In the genomic region with DNA sequence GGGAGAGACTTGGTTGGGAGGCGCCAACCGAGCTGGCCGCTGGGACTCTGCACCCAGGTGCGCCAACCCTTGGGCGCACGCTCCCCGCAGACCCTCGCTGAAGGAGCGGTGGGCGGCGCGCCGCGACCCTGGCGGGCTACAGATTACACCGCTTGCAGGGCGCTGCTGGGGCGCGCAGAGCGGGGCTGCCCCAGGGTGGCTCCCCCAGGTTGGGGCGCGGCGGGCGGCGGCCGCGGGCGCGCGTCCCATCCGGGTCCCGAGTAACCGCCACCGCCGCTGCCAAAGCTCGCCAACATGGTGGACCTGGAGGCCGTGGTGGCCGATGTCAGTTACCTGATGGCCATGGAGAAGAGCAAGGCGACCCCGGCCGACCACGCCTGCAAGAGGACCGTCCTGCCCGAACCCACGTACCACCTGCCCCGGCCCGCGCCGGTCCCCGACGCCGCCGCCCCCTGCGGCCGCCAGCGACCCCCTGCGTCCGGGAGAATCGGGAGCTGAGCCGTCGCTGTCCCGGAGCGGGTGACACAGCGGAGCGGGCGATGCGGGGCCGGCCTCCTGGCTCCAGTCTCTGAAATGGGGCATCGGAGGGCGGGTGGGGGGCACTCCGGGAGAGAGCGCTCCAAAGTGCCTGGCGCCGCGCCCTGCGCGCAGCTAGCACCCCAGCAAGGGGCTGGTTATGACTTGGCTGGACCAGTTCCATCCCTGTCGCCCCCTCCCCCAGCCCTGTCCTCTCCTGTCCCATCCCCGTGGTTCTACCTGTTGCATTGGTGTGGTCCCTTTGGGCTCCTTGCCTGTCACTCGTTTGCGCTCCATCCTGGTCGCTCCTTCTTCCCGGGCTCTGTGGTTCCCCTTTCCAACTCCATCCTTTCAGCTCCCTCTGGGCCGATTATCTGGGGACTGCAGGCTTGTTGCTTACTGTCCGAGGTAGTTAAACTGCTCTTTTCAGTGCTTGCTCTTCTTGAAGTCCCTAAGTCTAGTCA, we compare ENCODE assay signal across 1 cellular context.
A peak's percentile ranks its signal among the peaks of the same experiment; 100 is the strongest.
TF ChIP-seq lines count a peak whose summit lies in the region.

No MANE protein-coding gene starts in this region.

TF ChIP-seq in HepG2, 621 proteins besides CTCF, POLR2A, EP300 and RAD21 (continued from another document and continues in another):
- TF ChIP-seq, protein P1, sequence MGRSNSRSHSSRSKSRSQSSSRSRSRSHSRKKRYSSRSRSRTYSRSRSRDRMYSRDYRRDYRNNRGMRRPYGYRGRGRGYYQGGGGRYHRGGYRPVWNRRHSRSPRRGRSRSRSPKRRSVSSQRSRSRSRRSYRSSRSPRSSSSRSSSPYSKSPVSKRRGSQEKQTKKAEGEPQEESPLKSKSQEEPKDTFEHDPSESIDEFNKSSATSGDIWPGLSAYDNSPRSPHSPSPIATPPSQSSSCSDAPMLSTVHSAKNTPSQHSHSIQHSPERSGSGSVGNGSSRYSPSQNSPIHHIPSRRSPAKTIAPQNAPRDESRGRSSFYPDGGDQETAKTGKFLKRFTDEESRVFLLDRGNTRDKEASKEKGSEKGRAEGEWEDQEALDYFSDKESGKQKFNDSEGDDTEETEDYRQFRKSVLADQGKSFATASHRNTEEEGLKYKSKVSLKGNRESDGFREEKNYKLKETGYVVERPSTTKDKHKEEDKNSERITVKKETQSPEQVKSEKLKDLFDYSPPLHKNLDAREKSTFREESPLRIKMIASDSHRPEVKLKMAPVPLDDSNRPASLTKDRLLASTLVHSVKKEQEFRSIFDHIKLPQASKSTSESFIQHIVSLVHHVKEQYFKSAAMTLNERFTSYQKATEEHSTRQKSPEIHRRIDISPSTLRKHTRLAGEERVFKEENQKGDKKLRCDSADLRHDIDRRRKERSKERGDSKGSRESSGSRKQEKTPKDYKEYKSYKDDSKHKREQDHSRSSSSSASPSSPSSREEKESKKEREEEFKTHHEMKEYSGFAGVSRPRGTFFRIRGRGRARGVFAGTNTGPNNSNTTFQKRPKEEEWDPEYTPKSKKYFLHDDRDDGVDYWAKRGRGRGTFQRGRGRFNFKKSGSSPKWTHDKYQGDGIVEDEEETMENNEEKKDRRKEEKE (IDR thresholded peaks at IDR 0.05): no peak
- TF ChIP-seq ZFP36 (IDR thresholded peaks at IDR 0.05; ENCODE audit: borderline replicate concordance, low read depth, low read length, partially characterized antibody): no peak
- no peak for TF ChIP-seq ATF7 (IDR thresholded peaks at IDR 0.05)
- TF ChIP-seq ATF7 (CRISPR knock-in tag; IDR thresholded peaks at IDR 0.05): no peak
- peak; percentile 46 for TF ChIP-seq ZNF777 (CRISPR knock-in tag; IDR thresholded peaks at IDR 0.05)
- TF ChIP-seq REST (IDR thresholded peaks at IDR 0.05; ENCODE audit: borderline replicate concordance in 1 of 2, low read depth in 1 of 2, low read length in 2 of 2): no peak
- TF ChIP-seq ZNF484 (CRISPR knock-in tag; IDR thresholded peaks at IDR 0.05; ENCODE audit: borderline replicate concordance, low read depth): no peak
- no peak for TF ChIP-seq MED13 (CRISPR knock-in tag; IDR thresholded peaks at IDR 0.05)
- TF ChIP-seq PHF5A (CRISPR knock-in tag; IDR thresholded peaks at IDR 0.05; ENCODE audit: low read depth, unreplicated experiment): no peak
- 0 out of 2 replicates have a peak, but pooled peaks have one; percentile 42 for TF ChIP-seq KDM2A (CRISPR knock-in tag; IDR thresholded peaks at IDR 0.05; ENCODE audit: borderline replicate concordance, low read depth)
- TF ChIP-seq HNF1B (CRISPR knock-in tag; IDR thresholded peaks at IDR 0.05): no peak
- no peak for TF ChIP-seq ZNF629 (CRISPR knock-in tag; conservative IDR thresholded peaks at IDR 0.05)
- no peak for TF ChIP-seq ZSCAN29 (CRISPR knock-in tag; conservative IDR thresholded peaks at IDR 0.05)
- TF ChIP-seq GPBP1L1 (CRISPR knock-in tag; IDR thresholded peaks at IDR 0.05): no peak
- no peak for TF ChIP-seq ARID3A (IDR thresholded peaks at IDR 0.05; ENCODE audit: low read depth, low read length)
- TF ChIP-seq HNRNPH1 (optimal IDR thresholded peaks at IDR 0.05; ENCODE audit: low read depth, low read length): no peak
- no peak for TF ChIP-seq TP53 (CRISPR knock-in tag; conservative IDR thresholded peaks at IDR 0.05)
- TF ChIP-seq YY1 (IDR thresholded peaks at IDR 0.05; ENCODE audit: insufficient read depth, insufficient replicate concordance, low read depth, low read length): peak; percentile 30
- no peak for TF ChIP-seq KLF6 (CRISPR knock-in tag; IDR thresholded peaks at IDR 0.05)
- no peak for TF ChIP-seq KAT8 (CRISPR knock-in tag; IDR thresholded peaks at IDR 0.05)
- no peak for TF ChIP-seq SATB2 (CRISPR knock-in tag; IDR thresholded peaks at IDR 0.05)
- TF ChIP-seq MBNL3 (CRISPR knock-in tag; conservative IDR thresholded peaks at IDR 0.05): no peak
- TF ChIP-seq, protein P2, sequence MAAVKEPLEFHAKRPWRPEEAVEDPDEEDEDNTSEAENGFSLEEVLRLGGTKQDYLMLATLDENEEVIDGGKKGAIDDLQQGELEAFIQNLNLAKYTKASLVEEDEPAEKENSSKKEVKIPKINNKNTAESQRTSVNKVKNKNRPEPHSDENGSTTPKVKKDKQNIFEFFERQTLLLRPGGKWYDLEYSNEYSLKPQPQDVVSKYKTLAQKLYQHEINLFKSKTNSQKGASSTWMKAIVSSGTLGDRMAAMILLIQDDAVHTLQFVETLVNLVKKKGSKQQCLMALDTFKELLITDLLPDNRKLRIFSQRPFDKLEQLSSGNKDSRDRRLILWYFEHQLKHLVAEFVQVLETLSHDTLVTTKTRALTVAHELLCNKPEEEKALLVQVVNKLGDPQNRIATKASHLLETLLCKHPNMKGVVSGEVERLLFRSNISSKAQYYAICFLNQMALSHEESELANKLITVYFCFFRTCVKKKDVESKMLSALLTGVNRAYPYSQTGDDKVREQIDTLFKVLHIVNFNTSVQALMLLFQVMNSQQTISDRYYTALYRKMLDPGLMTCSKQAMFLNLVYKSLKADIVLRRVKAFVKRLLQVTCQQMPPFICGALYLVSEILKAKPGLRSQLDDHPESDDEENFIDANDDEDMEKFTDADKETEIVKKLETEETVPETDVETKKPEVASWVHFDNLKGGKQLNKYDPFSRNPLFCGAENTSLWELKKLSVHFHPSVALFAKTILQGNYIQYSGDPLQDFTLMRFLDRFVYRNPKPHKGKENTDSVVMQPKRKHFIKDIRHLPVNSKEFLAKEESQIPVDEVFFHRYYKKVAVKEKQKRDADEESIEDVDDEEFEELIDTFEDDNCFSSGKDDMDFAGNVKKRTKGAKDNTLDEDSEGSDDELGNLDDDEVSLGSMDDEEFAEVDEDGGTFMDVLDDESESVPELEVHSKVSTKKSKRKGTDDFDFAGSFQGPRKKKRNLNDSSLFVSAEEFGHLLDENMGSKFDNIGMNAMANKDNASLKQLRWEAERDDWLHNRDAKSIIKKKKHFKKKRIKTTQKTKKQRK (IDR thresholded peaks at IDR 0.05; ENCODE audit: low read length): no peak
- TF ChIP-seq STAG1 (CRISPR knock-in tag; IDR thresholded peaks at IDR 0.05): peak; percentile 32; the same call in 1 of the 2 replicates
- TF ChIP-seq ZNF282 (IDR thresholded peaks at IDR 0.05; ENCODE audit: partially characterized antibody): no peak
- peak; percentile 19; the same call in 1 of the 2 replicates for TF ChIP-seq SP4 (CRISPR knock-in tag; IDR thresholded peaks at IDR 0.05)
- TF ChIP-seq ZNF274 (CRISPR knock-in tag; IDR thresholded peaks at IDR 0.05): no peak
- no peak for TF ChIP-seq ZNF572 (CRISPR knock-in tag; IDR thresholded peaks at IDR 0.05)
- TF ChIP-seq, protein P3, sequence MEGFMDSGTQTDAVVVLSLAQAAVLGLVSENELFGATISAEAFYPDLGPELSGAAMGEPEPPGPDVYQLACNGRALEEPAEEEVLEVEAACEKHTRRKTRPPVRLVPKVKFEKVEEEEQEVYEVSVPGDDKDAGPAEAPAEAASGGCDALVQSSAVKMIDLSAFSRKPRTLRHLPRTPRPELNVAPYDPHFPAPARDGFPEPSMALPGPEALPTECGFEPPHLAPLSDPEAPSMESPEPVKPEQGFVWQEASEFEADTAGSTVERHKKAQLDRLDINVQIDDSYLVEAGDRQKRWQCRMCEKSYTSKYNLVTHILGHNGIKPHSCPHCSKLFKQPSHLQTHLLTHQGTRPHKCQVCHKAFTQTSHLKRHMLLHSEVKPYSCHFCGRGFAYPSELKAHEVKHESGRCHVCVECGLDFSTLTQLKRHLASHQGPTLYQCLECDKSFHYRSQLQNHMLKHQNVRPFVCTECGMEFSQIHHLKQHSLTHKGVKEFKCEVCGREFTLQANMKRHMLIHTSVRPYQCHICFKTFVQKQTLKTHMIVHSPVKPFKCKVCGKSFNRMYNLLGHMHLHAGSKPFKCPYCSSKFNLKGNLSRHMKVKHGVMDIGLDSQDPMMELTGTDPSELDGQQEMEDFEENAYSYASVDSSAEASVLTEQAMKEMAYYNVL (CRISPR knock-in tag; IDR thresholded peaks at IDR 0.05; ENCODE audit: borderline replicate concordance): no peak
- TF ChIP-seq ZNF260 (CRISPR knock-in tag; IDR thresholded peaks at IDR 0.05; ENCODE audit: borderline replicate concordance, low read depth): no peak
- no peak for TF ChIP-seq TARDBP (CRISPR knock-in tag; IDR thresholded peaks at IDR 0.05)
- no peak for TF ChIP-seq ZNF784 (CRISPR knock-in tag; IDR thresholded peaks at IDR 0.05; ENCODE audit: borderline replicate concordance)
- no peak for TF ChIP-seq SMC3 (IDR thresholded peaks at IDR 0.05; ENCODE audit: low read length)
- no peak for TF ChIP-seq THAP11 (CRISPR knock-in tag; IDR thresholded peaks at IDR 0.05)
- TF ChIP-seq MXD4 (CRISPR knock-in tag; IDR thresholded peaks at IDR 0.05): no peak
- no peak for TF ChIP-seq ZNF782 (CRISPR knock-in tag; IDR thresholded peaks at IDR 0.05; ENCODE audit: borderline replicate concordance)
- TF ChIP-seq MTF2 (CRISPR knock-in tag; IDR thresholded peaks at IDR 0.05; ENCODE audit: borderline replicate concordance): no peak
- TF ChIP-seq RARA (CRISPR knock-in tag; IDR thresholded peaks at IDR 0.05): no peak
- no peak for TF ChIP-seq TFAP4 (IDR thresholded peaks at IDR 0.05; ENCODE audit: borderline replicate concordance, low read depth)
- no peak for TF ChIP-seq MXI1 (IDR thresholded peaks at IDR 0.05; ENCODE audit: borderline replicate concordance, low read depth, low read length)
